11 cellular contexts compared by ENCODE assay signal in genomic region chr3:114221165-114221880, GRCh38. TPM values are rescaled to one million over a fixed set of nuclear protein-coding genes. Genes with fewer than 3 reads are reported as not detected.
DNase-seq lines count a peak whose midpoint lies in the region; ATAC-seq and TF ChIP-seq lines count a peak whose summit lies in the region.
"Had no signal": no experiment of that assay in that cellular context is flagged by ENCODE, and none has a peak within 500 bp of the region (broad histone marks: within the 10 kb centered on the region; RNA-seq: fewer than 3 reads in every experiment).

No MANE protein-coding gene starts in this region.

- H2AFZ ChIP-seq in GM23248 = no peak overlapping the region

- H3K4me3 Mint-ChIP-seq in CD4-positive, CD25-positive, alpha-beta regulatory T cell = peak overlapping the region; percentile 2 to 78 (median 48)
- H3K4me3 Mint-ChIP-seq: CD14-positive monocyte had no signal

- H3K9me3 Mint-ChIP-seq in CD4-positive, CD25-positive, alpha-beta regulatory T cell = peaks cover 0 to 20% (median 6%) of the 10 kb centered on the region in 7 donors

- intact Hi-C loops in heart left ventricle (cut with DNase I) = no loop called here

- H3K36me3 ChIP-seq in CD4-positive, CD25-positive, alpha-beta regulatory T cell (ENCODE audit: control insufficient read depth, insufficient read depth, low read length) = no peaks in the 10 kb centered on the region
- H3K36me3 ChIP-seq in heart left ventricle = no peaks in the 10 kb centered on the region
- H3K36me3 ChIP-seq in GM23248 (ENCODE audit: low read depth) = no peaks in the 10 kb centered on the region

- no peak overlapping the region for H3K4me2 ChIP-seq in GM23248 (ENCODE audit: unreplicated experiment)
- H3K4me2 ChIP-seq: KMS-11 had no signal

- H3K27ac Mint-ChIP-seq in CD4-positive, CD25-positive, alpha-beta regulatory T cell = peak overlapping the region in 2 of 3 donors; percentile 92 to 97
- H3K27ac Mint-ChIP-seq: CD14-positive monocyte had no signal

- H3K4me1 Mint-ChIP-seq in CD4-positive, CD25-positive, alpha-beta regulatory T cell = peaks cover 0 to 73% (median 54%) of the 10 kb centered on the region in 4 donors
- H3K4me1 Mint-ChIP-seq: CD14-positive monocyte had no signal

- no peaks in the 10 kb centered on the region for H3K79me2 ChIP-seq in GM23248 (ENCODE audit: insufficient read depth)

- no peak for TF ChIP-seq CTCF in heart left ventricle (IDR thresholded peaks at IDR 0.05)

- no peak overlapping the region for H3K9ac ChIP-seq in GM23248
- H3K9ac ChIP-seq: KMS-11 had no signal

- no peaks in the 10 kb centered on the region for H3K9me2 ChIP-seq in GM23248 (ENCODE audit: insufficient read depth)

- in situ Hi-C loops in GM23248 (cut with MboI) = no loop called here

- DNase-seq in CD4-positive, CD25-positive, alpha-beta regulatory T cell = peak; percentile 44 to 93 (median 56)
- DNase-seq in HS-5 (ENCODE audit: low read depth) (peak; percentile 16), heart left ventricle (peak in 1 of 5 donors; percentile 24), NCI-H146 treated with DMSO at 0.1 percent for 48 hours (lab: John Stamatoyannopoulos, UW; ENCODE audit: unreplicated experiment) (no peak), GM23248 (no peak), EL (no peak)
- DNase-seq in activated CD8-positive, alpha-beta memory T cell treated with anti-CD3 and anti-CD28 coated beads for 4 hours (ENCODE audit: low read depth in 2 of 2) = peak; percentile 19 to 49
- DNase-seq: NCI-H510A treated with DMSO at 0.1 percent for 48 hours had no signal

- WGBS in heart left ventricle, 4 donors = 74 to 79% (median 75%) methylated on average over 9 of the region's 9 CpGs
- WGBS in GM23248 (ENCODE audit: low coverage in 1 of 2, low lambda C conversion rate in 2 of 2, missing lambda C conversion rate in 2 of 2), 2 experiments = 76 to 78% methylated on average over 9 of the region's 9 CpGs

- ATAC-seq in CD4-positive, CD25-positive, alpha-beta regulatory T cell (ENCODE audit: low read depth in 2 of 2) = peak; percentile 56 to 60
- ATAC-seq in heart left ventricle (peak; percentile 42 to 78 (median 76)), HG02852 (IDR thresholded peaks at IDR 0.05; ENCODE audit: unreplicated experiment) (no peak)

- H3K27ac ChIP-seq in CD4-positive, CD25-positive, alpha-beta regulatory T cell (ENCODE audit: insufficient read depth, low read length, poor library complexity, severe bottlenecking) = peak overlapping the region; percentile 98
- H3K27ac ChIP-seq in heart left ventricle (peak overlapping the region in 1 of 12 donors; percentile 73), GM23248 (no peak overlapping the region)
- H3K27ac ChIP-seq: KMS-11 had no signal

- no peaks in the 10 kb centered on the region for H3K27me3 ChIP-seq in CD4-positive, CD25-positive, alpha-beta regulatory T cell (ENCODE audit: control insufficient read depth, insufficient read depth, low read length)
- H3K27me3 ChIP-seq in heart left ventricle (peaks cover 0 to 6% (median 0%) of the 10 kb centered on the region in 9 donors), GM23248 (replicated peaks; ENCODE audit: insufficient read depth) (no peaks in the 10 kb centered on the region)

- no peaks in the 10 kb centered on the region for H4K20me1 ChIP-seq in GM23248 (ENCODE audit: insufficient read depth)

- H3K27me3 Mint-ChIP-seq in CD4-positive, CD25-positive, alpha-beta regulatory T cell = no peaks in the 10 kb centered on the region

- peaks cover 15% of the 10 kb centered on the region for H3K36me3 Mint-ChIP-seq in CD4-positive, CD25-positive, alpha-beta regulatory T cell
- H3K36me3 Mint-ChIP-seq: CD14-positive monocyte had no signal

- H3F3A ChIP-seq in GM23248 (ENCODE audit: insufficient read depth) = peaks cover 5% of the 10 kb centered on the region; the same call in 1 of the 2 replicates

- peak overlapping the region; percentile 64 for H3K4me3 ChIP-seq in CD4-positive, CD25-positive, alpha-beta regulatory T cell (ENCODE audit: low read depth, low read length)
- no peak overlapping the region for H3K4me3 ChIP-seq in heart left ventricle
- H3K4me3 ChIP-seq in GM23248 = no peak overlapping the region

- peaks cover 90% of the 10 kb centered on the region for H3K4me1 ChIP-seq in CD4-positive, CD25-positive, alpha-beta regulatory T cell (ENCODE audit: control insufficient read depth, insufficient read depth, low read length, poor library complexity, severe bottlenecking)
- H3K4me1 ChIP-seq in heart left ventricle (peaks cover 0 to 32% (median 0%) of the 10 kb centered on the region in 12 donors), GM23248 (ENCODE audit: insufficient read depth) (no peaks in the 10 kb centered on the region)

- H3K9me3 ChIP-seq in CD4-positive, CD25-positive, alpha-beta regulatory T cell (ENCODE audit: control insufficient read depth in 2 of 2, low read length in 2 of 2) = peaks cover 10 to 17% of the 10 kb centered on the region in 2 experiments
- H3K9me3 ChIP-seq in heart left ventricle (peaks cover 0 to 19% (median 12%) of the 10 kb centered on the region in 12 donors), GM23248 (ENCODE audit: low read depth) (peaks cover 5% of the 10 kb centered on the region)

- no peak for TF ChIP-seq POLR2A in heart left ventricle (IDR thresholded peaks at IDR 0.05)

RNA-seq across cellular contexts. Expression of gene ZNF80, which starts 16.1 kb away (rescaled TPM):
- total RNA-seq in CD4-positive, CD25-positive, alpha-beta regulatory T cell = 1.7 TPM
- 1 to 10 TPM in 3 of 4 donors, under 1 TPM in 1; 0.36 to 8.4 (median 5.8) TPM for polyA plus RNA-seq in CD4-positive, CD25-positive, alpha-beta regulatory T cell
- total RNA-seq in heart left ventricle = under 1 TPM in 2 of 9 donors, not detected in 7; 0.09 to 0.11 TPM
- polyA plus RNA-seq in heart left ventricle (not detected), GM23248 (2016; fragmentation: Nextera tagmentation; extraction: Ambion mirVana) (not detected in 2 replicates)
- total RNA-seq in GM23248 (2014; rRNA removed; shearing (Covaris generic)) = not detected in 2 replicates
- polyA plus RNA-seq: CD14-positive monocyte had no signal

RNA-seq across cellular contexts. Expression of gene DRD3, which starts 42.5 kb away (rescaled TPM):
- 0.25 TPM for total RNA-seq in CD4-positive, CD25-positive, alpha-beta regulatory T cell
- under 1 TPM in 3 of 4 donors, not detected in 1; 0.15 to 0.49 (median 0.35) TPM for polyA plus RNA-seq in CD4-positive, CD25-positive, alpha-beta regulatory T cell
- total RNA-seq in heart left ventricle = not detected
- polyA plus RNA-seq in heart left ventricle (not detected), GM23248 (2016; fragmentation: Nextera tagmentation; extraction: Ambion mirVana) (not detected in 2 replicates)
- total RNA-seq in GM23248 (2014; rRNA removed; shearing (Covaris generic)) = not detected in 2 replicates
- polyA plus RNA-seq: CD14-positive monocyte had no signal

Comparison
In these comparisons a context has a peak if more than half of its experiments do, and no peak if none do; other contexts are left out.
1. DNase-seq: peak in CD4-positive, CD25-positive, alpha-beta regulatory T cell (3 of 3), HS-5 (single experiment) and activated CD8-positive, alpha-beta memory T cell treated with anti-CD3 and anti-CD28 coated beads for 4 hours (2 of 2); none in NCI-H146 treated with DMSO at 0.1 percent for 48 hours (single experiment), GM23248 (single experiment) and EL (single experiment).